8 cellular contexts compared by ENCODE assay signal in genomic region chr9:131405858-131406566, GRCh38. TPM values are rescaled to one million over a fixed set of nuclear protein-coding genes. Genes with fewer than 3 reads are reported as not detected.
DNase-seq lines count a peak whose midpoint lies in the region; ATAC-seq, FAIRE-seq and TF ChIP-seq lines count a peak whose summit lies in the region.

No MANE protein-coding gene starts in this region.

- H3K27ac ChIP-seq in RWPE1 (peak overlapping the region; percentile 84), esophagus squamous epithelium (peak overlapping the region; percentile 50 to 81 (median 76)), osteoblast (ENCODE audit: low read depth, low read length) (peak overlapping the region; percentile 81)

- intact Hi-C loops in esophagus squamous epithelium (cut with DNase I): no loop called here
- intact Hi-C loops in posterior vena cava (cut with DNase I): loop anchor here in 1 of 2 donors (5.0 kb wide), 1 partner anchor 569 kb away; the partner anchor contains the start of gene ABL1

- no peaks in the 10 kb centered on the region for H3K27me3 ChIP-seq in esophagus squamous epithelium
- H3K27me3 ChIP-seq in osteoblast (ENCODE audit: insufficient read depth, low read length): no peaks in the 10 kb centered on the region

- peaks cover 86% of the 10 kb centered on the region for H4K20me1 ChIP-seq in osteoblast (ENCODE audit: insufficient read depth, low read length)

- no peak for FAIRE-seq in GM12892 (lab: Jason Lieb, UNC)

- no peaks in the 10 kb centered on the region for H3K9me3 ChIP-seq in esophagus squamous epithelium
- no peaks in the 10 kb centered on the region for H3K9me3 ChIP-seq in osteoblast (ENCODE audit: low read depth, low read length)

- ATAC-seq in HG03045 (IDR thresholded peaks at IDR 0.05; ENCODE audit: unreplicated experiment) (no peak), HG03521 (IDR thresholded peaks at IDR 0.05; ENCODE audit: unreplicated experiment) (no peak)

- H2AFZ ChIP-seq in osteoblast (ENCODE audit: low read length): no peak overlapping the region

- POLR2A ChIA-PET in RWPE1 (lab: Yijun Ruan, JAX; ENCODE audit: low non-redundant PET): no interaction called here

- CTCF ChIA-PET in RWPE1 (lab: Yijun Ruan, JAX): interaction anchor here (0.7 to 2.9 kb wide), 5 partner anchors 9 to 70 kb away, joined by 3 to 12 read pairs (median 6); no protein-coding TSS in a partner anchor

- TF ChIP-seq CTCF in RWPE1 (conservative IDR thresholded peaks at IDR 0.05; ENCODE audit: low read depth) (no peak), esophagus squamous epithelium (IDR thresholded peaks at IDR 0.05) (no peak), osteoblast (IDR thresholded peaks at IDR 0.05; ENCODE audit: extremely low read depth, low read depth, low read length) (no peak)

- H3K79me2 ChIP-seq in osteoblast (ENCODE audit: insufficient read depth, low read length): peaks cover 100% of the 10 kb centered on the region

- WGBS in esophagus squamous epithelium, 2 donors: 19 to 43% methylated on average over 2 to 9 of the region's 9 CpGs

- TF ChIP-seq POLR2A in esophagus squamous epithelium (IDR thresholded peaks at IDR 0.05) (no peak), GM12892 (IDR thresholded peaks at IDR 0.05; ENCODE audit: low read depth, low read length) (no peak)

- DNase-seq in COLO668 (lab: John Stamatoyannopoulos, UW; ENCODE audit: unreplicated experiment) (peak; percentile 49), RWPE1 (ENCODE audit: low spot score) (no peak), esophagus squamous epithelium (lab: John Stamatoyannopoulos, UW) (no peak), osteoblast (ENCODE audit: insufficient read length, low spot score, missing footprints) (no peak), GM12892 (ENCODE audit: insufficient read length) (no peak), posterior vena cava (ENCODE audit: low spot score) (no peak)

- H3K4me2 ChIP-seq in osteoblast (ENCODE audit: insufficient read depth, low read length): peak overlapping the region; percentile 72

- H3K4me3 ChIP-seq in esophagus squamous epithelium: peak overlapping the region in 2 of 4 donors; percentile 19 to 51
- H3K4me3 ChIP-seq in osteoblast (ENCODE audit: insufficient read depth, low read length): peak overlapping the region; percentile 17

- H3K4me1 ChIP-seq in esophagus squamous epithelium (peaks cover 85 to 100% (median 98%) of the 10 kb centered on the region in 3 donors), osteoblast (ENCODE audit: insufficient read depth, low read length) (peaks cover 83% of the 10 kb centered on the region)

- H3K36me3 ChIP-seq in esophagus squamous epithelium (peaks cover 0 to 3% (median 0%) of the 10 kb centered on the region in 3 donors), osteoblast (ENCODE audit: insufficient read depth, low read length) (no peaks in the 10 kb centered on the region)

RNA-seq across cellular contexts. Expression of gene PRRC2B, which starts 12.1 kb away (rescaled TPM):
- 10 to 100 TPM; 46.6 to 73.8 (median 62.9) TPM for total RNA-seq in esophagus squamous epithelium
- total RNA-seq in osteoblast: 61.6 and 70.9 TPM in 2 replicates
- polyA plus RNA-seq in GM12892 (2012; ENCODE audit: missing spikeins): 44.9 TPM
- total RNA-seq in posterior vena cava: 100 to 1,000 TPM; 148 to 151 TPM
